8 cellular contexts compared by ENCODE assay signal in the genomic region with DNA sequence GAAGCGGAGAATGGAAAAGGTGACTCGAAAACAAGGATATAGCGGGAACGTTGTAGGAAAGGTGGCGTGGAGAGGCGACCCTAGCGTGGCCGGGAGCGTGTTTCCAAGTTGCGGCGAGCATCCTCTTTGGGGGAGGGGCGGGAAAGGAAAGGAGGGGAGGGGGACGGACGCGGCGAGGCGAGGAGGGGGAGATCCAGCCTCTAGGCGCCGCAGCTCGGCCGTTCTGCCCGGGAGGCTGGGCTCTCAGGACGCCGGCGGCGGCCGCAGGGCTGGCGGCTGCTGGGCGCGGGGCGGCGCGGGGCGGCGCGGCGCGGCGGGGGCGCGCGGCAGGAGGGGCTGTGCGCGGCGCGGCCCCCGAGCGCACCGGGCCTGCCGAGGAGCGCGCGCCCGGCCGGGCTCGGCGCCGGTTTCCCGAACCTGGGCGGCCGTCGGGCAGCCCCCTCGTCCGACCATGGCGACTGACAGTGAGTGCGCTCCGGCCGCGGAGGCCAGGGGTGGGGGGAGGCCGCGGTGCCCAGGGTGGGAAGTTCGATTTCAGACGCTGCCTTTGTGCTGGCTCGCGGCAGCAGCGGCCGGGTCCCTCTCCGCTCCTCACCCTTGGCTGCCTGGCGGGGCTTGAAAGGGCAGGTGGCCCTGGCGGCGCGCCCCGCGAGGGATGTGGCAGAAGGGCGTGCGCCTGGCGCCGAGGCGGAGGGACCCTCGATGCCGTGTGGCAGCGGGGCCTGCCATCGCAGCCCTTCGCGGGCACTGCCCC. TPM values are rescaled to one million over a fixed set of nuclear protein-coding genes. Genes with fewer than 3 reads are reported as not detected.
DNase-seq lines count a peak whose midpoint lies in the region; TF ChIP-seq lines count a peak whose summit lies in the region.

A gene (plus strand): TSS at position 357 of the 754 bp plus-strand sequence.

- H3K9ac ChIP-seq in mesendoderm (ENCODE audit: low read length) (peak within 1 kb of the TSS; percentile 62), MM.1S (ENCODE audit: low read length) (no peak within 1 kb of the TSS)

- H2AK5ac ChIP-seq in mesendoderm (ENCODE audit: low read length), result no peak within 1 kb of the TSS

- no peaks in the 10 kb centered on the region for H3F3A ChIP-seq in MM.1S (ENCODE audit: insufficient read depth, low read length)

- H3K4me3 ChIP-seq in coronary artery (peak within 1 kb of the TSS; percentile 64), mesendoderm (ENCODE audit: low read length) (peak within 1 kb of the TSS; percentile 39), MM.1S (ENCODE audit: low read length) (no peak within 1 kb of the TSS)

- H3K4me2 ChIP-seq in mesendoderm (ENCODE audit: low read length), result peak within 1 kb of the TSS; percentile 88
- H3K4me2 ChIP-seq in MM.1S (ENCODE audit: low read depth, low read length), result no peak within 1 kb of the TSS

- H3K23ac ChIP-seq in mesendoderm (ENCODE audit: low read length), result peak within 1 kb of the TSS; percentile 97

- H3K4ac ChIP-seq in mesendoderm (ENCODE audit: low read depth, low read length), result no peak within 1 kb of the TSS

- peaks cover 11% of the 10 kb centered on the region for H3K27me3 ChIP-seq in mesendoderm (ENCODE audit: insufficient read depth, low read length, poor library complexity)
- H3K27me3 ChIP-seq in MM.1S (replicated peaks; ENCODE audit: insufficient read depth, low read length), result no peaks in the 10 kb centered on the region

- peak; percentile 75 for DNase-seq in D341Med (ENCODE audit: low spot score)
- peak; percentile 61 for DNase-seq in NCI-H2227 (lab: John Stamatoyannopoulos, UW; ENCODE audit: unreplicated experiment)
- DNase-seq in coronary artery (ENCODE audit: low spot score), result no peak
- peak; percentile 37 for DNase-seq in mesendoderm
- DNase-seq in HCEC 1CT, result no peak
- DNase-seq in NCI-H2107 treated with DMSO at 0.1 percent for 48 hours (lab: John Stamatoyannopoulos, UW; ENCODE audit: unreplicated experiment), result no peak
- DNase-seq in MM.1S, result no peak
- DNase-seq in LoVo (ENCODE audit: low spot score), result no peak

- no peak within 1 kb of the TSS for H2BK5ac ChIP-seq in mesendoderm (ENCODE audit: low read length)

- H3K4me1 ChIP-seq in mesendoderm (ENCODE audit: control insufficient read depth, low read depth, low read length) (peaks cover 3% of the 10 kb centered on the region), MM.1S (ENCODE audit: low read length) (no peaks in the 10 kb centered on the region)

- no peaks in the 10 kb centered on the region for H3K9me2 ChIP-seq in MM.1S (replicated peaks; ENCODE audit: insufficient read depth, low read length)

- no peaks in the 10 kb centered on the region for H3K9me3 ChIP-seq in MM.1S (replicated peaks; ENCODE audit: insufficient read depth, low read length)

- no CpG with 5 or more reads among the region's 95 CpGs for WGBS in mesendoderm (ENCODE audit: extremely low coverage, insufficient coverage, low lambda C conversion rate)

- TF ChIP-seq CTCF in coronary artery (IDR thresholded peaks at IDR 0.05) (no peak), MM.1S (IDR thresholded peaks at IDR 0.05; ENCODE audit: low read length) (no peak)

- no peaks in the 10 kb centered on the region for H3K36me3 ChIP-seq in mesendoderm (ENCODE audit: control insufficient read depth, insufficient read depth, low read length)
- no peaks in the 10 kb centered on the region for H3K36me3 ChIP-seq in MM.1S (replicated peaks; ENCODE audit: insufficient read depth, low read length)

- H2BK15ac ChIP-seq in mesendoderm (replicated peaks; ENCODE audit: low read depth), result no peak within 1 kb of the TSS

- no peak within 1 kb of the TSS for H4K5ac ChIP-seq in mesendoderm (ENCODE audit: low read length)

- no peaks in the 10 kb centered on the region for H3K79me2 ChIP-seq in mesendoderm (ENCODE audit: control insufficient read depth, insufficient read depth, low read length)
- no peaks in the 10 kb centered on the region for H3K79me2 ChIP-seq in MM.1S (ENCODE audit: low read length)

- no peak within 1 kb of the TSS for H2BK120ac ChIP-seq in mesendoderm (ENCODE audit: low read depth, low read length)

- no peaks in the 10 kb centered on the region for H4K20me1 ChIP-seq in MM.1S (ENCODE audit: insufficient read depth, low read length)

- H3K27ac ChIP-seq in coronary artery (no peak within 1 kb of the TSS), mesendoderm (ENCODE audit: low read depth, low read length) (no peak within 1 kb of the TSS), MM.1S (ENCODE audit: low read length) (no peak within 1 kb of the TSS)

- no peak within 1 kb of the TSS for H3K18ac ChIP-seq in mesendoderm (ENCODE audit: low read length)

- no peak within 1 kb of the TSS for H4K8ac ChIP-seq in mesendoderm (ENCODE audit: low read depth, low read length)

- no peaks in the 10 kb centered on the region for H3K79me1 ChIP-seq in mesendoderm (ENCODE audit: low read length)

- no peak within 1 kb of the TSS for H2AFZ ChIP-seq in MM.1S (ENCODE audit: low read length)

- peak within 1 kb of the TSS; percentile 83 for H3K56ac ChIP-seq in mesendoderm (ENCODE audit: low read length)

RNA-seq across cellular contexts. Expression of the gene that starts here (rescaled TPM):
- polyA plus RNA-seq in mesendoderm (2013, experiment 1 of 2), result 0.37 TPM
- 0.45 TPM for polyA plus RNA-seq in mesendoderm (2013, experiment 2 of 2)

Comparison
In these comparisons a context has a peak if more than half of its experiments do, and no peak if none do; other contexts are left out.
1. DNase-seq: peak in D341Med (single experiment), NCI-H2227 (single experiment) and mesendoderm (single experiment); none in coronary artery (single experiment), HCEC 1CT (single experiment), NCI-H2107 treated with DMSO at 0.1 percent for 48 hours (single experiment), MM.1S (single experiment) and LoVo (single experiment).